23 cellular contexts compared by ENCODE assay signal in the genomic region with DNA sequence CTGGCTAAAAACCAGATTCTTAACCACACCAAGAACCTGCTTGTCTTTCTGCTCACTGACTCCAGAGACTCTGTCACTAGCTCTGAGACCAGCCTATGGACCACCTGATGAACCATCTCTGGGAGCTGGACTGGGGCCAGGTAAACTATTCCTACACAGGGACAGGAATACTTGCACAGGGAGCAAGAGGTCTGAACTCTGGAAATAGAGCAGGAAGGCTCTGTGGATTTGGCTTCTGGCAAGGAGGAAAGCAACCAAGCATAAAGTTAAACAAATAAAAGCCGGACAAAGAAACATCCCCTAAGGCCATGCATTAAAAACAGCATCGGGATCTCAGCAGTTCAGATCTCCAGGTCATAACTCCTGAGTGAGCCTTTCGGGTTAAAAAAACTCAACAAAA. TPM values are rescaled to one million over a fixed set of nuclear protein-coding genes. Genes with fewer than 3 reads are reported as not detected.
DNase-seq lines count a peak whose midpoint lies in the region; ATAC-seq, FAIRE-seq and TF ChIP-seq lines count a peak whose summit lies in the region.
"Had no signal": no experiment of that assay in that cellular context is flagged by ENCODE, and none has a peak within 500 bp of the region (broad histone marks: within the 10 kb centered on the region; RNA-seq: fewer than 3 reads in every experiment).

No MANE protein-coding gene starts in this region.

- TF ChIP-seq CTCF in LNCaP clone FGC (IDR thresholded peaks at IDR 0.05; ENCODE audit: control insufficient read depth, extremely low read depth, insufficient read depth), result no peak

- peak; percentile 29 for FAIRE-seq in RCC 7860 (lab: Jason Lieb, UNC)
- FAIRE-seq: small intestine had no signal

- H3K9me3 Mint-ChIP-seq in naive thymus-derived CD8-positive, alpha-beta T cell, result no peaks in the 10 kb centered on the region
- H3K9me3 Mint-ChIP-seq: activated CD4-positive, alpha-beta memory T cell treated with anti-CD3 and anti-CD28 coated beads, Interleukin-2, amount 10 ng/mL, durations not matched to agents 7 days and 5 days; naive thymus-derived CD4-positive, alpha-beta T cell had no signal

- ATAC-seq in sciatic nerve, result no peak
- no peak for ATAC-seq in naive thymus-derived CD8-positive, alpha-beta T cell
- ATAC-seq: gastrocnemius medialis; naive thymus-derived CD4-positive, alpha-beta T cell; stimulated activated naive CD8-positive, alpha-beta T cell treated with anti-CD3 and anti-CD28 coated beads, Interleukin-15, Interleukin-2, amounts not matched to agents 100 U/mL and 50 U/mL, for 24 hours had no signal

- DNase-seq in LNCaP clone FGC (ENCODE audit: low read depth), result peak; percentile 58
- peak; percentile 20 for DNase-seq in RCC 7860 (ENCODE audit: low spot score)
- DNase-seq in fibroblast of peridontal ligament (ENCODE audit: extremely low read depth), result peak; percentile 63
- DNase-seq in sciatic nerve (ENCODE audit: low spot score), result peak; percentile 34
- DNase-seq in naive thymus-derived CD8-positive, alpha-beta T cell, result no peak
- no peak for DNase-seq in A172 (ENCODE audit: low spot score)
- no peak for DNase-seq in posterior cingulate gyrus
- DNase-seq: activated CD4-positive, alpha-beta memory T cell treated with anti-CD3 and anti-CD28 coated beads, Interleukin-2, amount 10 ng/mL, durations not matched to agents 7 days and 5 days; activated gamma-delta T cell treated with Interleukin-2 at 50 U/mL for 16 hours; activated T-cell treated with anti-CD3 and anti-CD28 coated beads for 4 hours; amniotic stem cell; Caco-2; central memory CD4-positive, alpha-beta T cell; gastrocnemius medialis; HCEC 1CT; naive thymus-derived CD4-positive, alpha-beta T cell; NCI-H2171 treated with DMSO at 0.1 percent for 48 hours; NCI-H774; small intestine; stimulated activated naive CD8-positive, alpha-beta T cell treated with anti-CD3 and anti-CD28 coated beads, Interleukin-15, Interleukin-2, amounts not matched to agents 100 U/mL and 50 U/mL, for 24 hours; T-helper 2 cell; transverse colon had no signal

- peaks cover 3 to 21% (median 15%) of the 10 kb centered on the region in 5 donors for H3K27me3 Mint-ChIP-seq in naive thymus-derived CD8-positive, alpha-beta T cell

- intact Hi-C loops in sciatic nerve (cut with DNase I) (no loop called here), posterior cingulate gyrus (cut with DNase I) (no loop called here)

- no peak overlapping the region for H3K4me3 ChIP-seq in LNCaP clone FGC (ENCODE audit: low read depth, low read length)
- H3K4me3 ChIP-seq: gastrocnemius medialis, transverse colon had no signal

- no peaks in the 10 kb centered on the region for H3K36me3 Mint-ChIP-seq in naive thymus-derived CD8-positive, alpha-beta T cell
- H3K36me3 Mint-ChIP-seq: naive thymus-derived CD4-positive, alpha-beta T cell had no signal

- H3K4me3 Mint-ChIP-seq in naive thymus-derived CD8-positive, alpha-beta T cell, result no peak overlapping the region
- H3K4me3 Mint-ChIP-seq: activated CD4-positive, alpha-beta memory T cell treated with anti-CD3 and anti-CD28 coated beads, Interleukin-2, amount 10 ng/mL, durations not matched to agents 7 days and 5 days; B cell; naive thymus-derived CD4-positive, alpha-beta T cell had no signal

- POLR2A ChIA-PET in naive thymus-derived CD8-positive, alpha-beta T cell (lab: Charles Lee), result no interaction called here

- H3K4me1 Mint-ChIP-seq in naive thymus-derived CD8-positive, alpha-beta T cell, result peaks cover 0 to 1% (median under 1%) of the 10 kb centered on the region in 4 donors
- H3K4me1 Mint-ChIP-seq: activated CD4-positive, alpha-beta memory T cell treated with anti-CD3 and anti-CD28 coated beads, Interleukin-2, amount 10 ng/mL, durations not matched to agents 7 days and 5 days; B cell had no signal

- peak overlapping the region in 1 of 10 donors; percentile 48 for H3K27ac Mint-ChIP-seq in naive thymus-derived CD8-positive, alpha-beta T cell
- H3K27ac Mint-ChIP-seq: activated CD4-positive, alpha-beta memory T cell treated with anti-CD3 and anti-CD28 coated beads, Interleukin-2, amount 10 ng/mL, durations not matched to agents 7 days and 5 days; B cell; naive thymus-derived CD4-positive, alpha-beta T cell had no signal

RNA-seq across cellular contexts. Expression of gene SPARC, which starts 5.6 kb away (rescaled TPM):
- total RNA-seq in sciatic nerve, result 3,484 TPM
- not detected for total RNA-seq in naive thymus-derived CD8-positive, alpha-beta T cell
- polyA plus RNA-seq in naive thymus-derived CD8-positive, alpha-beta T cell, result not detected
- 3,811 and 5,357 TPM in 2 replicates for total RNA-seq in A172 (2014; rRNA removed; shearing (Covaris generic))
- total RNA-seq: B cell had no signal

Comparison
In these comparisons a context has a peak if more than half of its experiments do, and no peak if none do; other contexts are left out.
1. DNase-seq: peak in LNCaP clone FGC (single experiment), RCC 7860 (single experiment), fibroblast of peridontal ligament (single experiment) and sciatic nerve (single experiment); none in naive thymus-derived CD8-positive, alpha-beta T cell (0 of 10), A172 (single experiment) and posterior cingulate gyrus (0 of 10).
2. RNA of gene SPARC, which starts 5.6 kb away (total RNA-seq): 3,811 to 5,357 TPM in A172 and 3,484 TPM in sciatic nerve (single experiment); not detected in naive thymus-derived CD8-positive, alpha-beta T cell; every median in the first group is over 1,000 times any median in the second.